Comparison of ENCODE assay signal across 8 cellular contexts in genomic region chr19:48795055-48795854, GRCh38. TPM values are rescaled to one million over a fixed set of nuclear protein-coding genes. Genes with fewer than 3 reads are reported as not detected.
A peak's percentile ranks its signal among the peaks of the same experiment; 100 is the strongest.
DNase-seq lines count a peak whose midpoint lies in the region; ATAC-seq and TF ChIP-seq lines count a peak whose summit lies in the region.

No MANE protein-coding gene starts in this region.

- intact Hi-C loops in adrenal gland (cut with DNase I) = loop anchor here (2.0 to 5.0 kb wide), 4 partner anchors 38 to 177 kb away; no protein-coding TSS in a partner anchor
- intact Hi-C loops in heart left ventricle (cut with DNase I) = loop anchor here (1.0 to 10.0 kb wide), 11 partner anchors 18 to 180 kb away; partner anchors contain the start of genes FTL (in 2 of the 10), HSD17B14 (in 2 of the 10) and CA11 (in 1 of the 10)
- intact Hi-C loops in transverse colon (cut with DNase I; ENCODE audit: low total_unique reads) = loop anchor here (2.0 to 10.0 kb wide), 2 partner anchors 42 to 180 kb away; partner anchors contain the start of gene HSD17B14

- TF ChIP-seq EP300 in transverse colon (IDR thresholded peaks at IDR 0.05; ENCODE audit: low read depth) = no peak

- H3K4me1 ChIP-seq in adrenal gland (replicated peaks in 1 of 2) (peaks cover 0 to 11% of the 10 kb centered on the region in 2 donors), heart left ventricle (peaks cover 0 to 13% (median 7%) of the 10 kb centered on the region in 12 donors), transverse colon (peaks cover 0 to 15% (median 10%) of the 10 kb centered on the region in 4 donors)

- WGBS in adrenal gland, 4 donors = 0 to 3% (median 1%) methylated on average over 15 to 38 of the region's 38 CpGs
- WGBS in heart left ventricle, 4 donors = 2 to 4% (median 2%) methylated on average over 25 to 38 of the region's 38 CpGs
- 2% methylated on average over 19 to 31 of the region's 38 CpGs for WGBS in transverse colon (ENCODE audit: low coverage in 1 of 2), 2 donors

- no peaks in the 10 kb centered on the region for H3K9me3 ChIP-seq in adrenal gland (replicated peaks in 1 of 3)
- no peaks in the 10 kb centered on the region for H3K9me3 ChIP-seq in heart left ventricle
- H3K9me3 ChIP-seq in transverse colon = no peaks in the 10 kb centered on the region

- in situ Hi-C loops in transverse colon (cut with MboI; ENCODE audit: low pct_ligation_motif_present in 1 of 4, low pct_unique_long_range_greater_than_20kb in 1 of 4, low sequenced_read_pairs in 3 of 4) = no loop called here

- TF ChIP-seq CTCF in GM06990 (IDR thresholded peaks at IDR 0.05; ENCODE audit: insufficient read depth, low read length, poor library complexity, severe bottlenecking) (peak; percentile 93), adrenal gland (IDR thresholded peaks at IDR 0.05) (peak; percentile 85 to 99 (median 96)), heart left ventricle (IDR thresholded peaks at IDR 0.05) (peak; percentile 88 to 100 (median 98)), transverse colon (IDR thresholded peaks at IDR 0.05) (peak; percentile 92 to 99 (median 97))

- peak in 1 of 2 donors; percentile 12 for TF ChIP-seq POLR2A in adrenal gland (IDR thresholded peaks at IDR 0.05)
- peak in 1 of 2 donors; percentile 31 for TF ChIP-seq POLR2A in heart left ventricle (IDR thresholded peaks at IDR 0.05)
- TF ChIP-seq POLR2A in transverse colon (IDR thresholded peaks at IDR 0.05) = peak; percentile 24

- H3K36me3 ChIP-seq in GM06990 (ENCODE audit: control insufficient read depth, insufficient read depth, low read length) (no peaks in the 10 kb centered on the region; the same call in 1 of the 2 replicates), adrenal gland (replicated peaks in 1 of 2) (no peaks in the 10 kb centered on the region), heart left ventricle (peaks cover 0 to 5% (median 0%) of the 10 kb centered on the region in 9 donors), transverse colon (no peaks in the 10 kb centered on the region)

- H3K4me3 ChIP-seq in GM06990 (replicated peaks; ENCODE audit: low read depth, low read length) (peak overlapping the region; percentile 62), adrenal gland (peak overlapping the region in 2 of 4 donors; percentile 7 to 28), heart left ventricle (peak overlapping the region in 11 of 12 donors; percentile 24 to 74 (median 57)), transverse colon (peak overlapping the region in 3 of 4 donors; percentile 24 to 56 (median 41))

- DNase-seq in GM06990 (ENCODE audit: extremely low read depth, insufficient read length) (peak; percentile 88), NCI-H1417 (lab: John Stamatoyannopoulos, UW) (peak; percentile 87 to 97 (median 95)), T follicular helper cell (ENCODE audit: low read depth) (peak; percentile 76), adrenal gland (peak; percentile 91 to 98 (median 95)), heart left ventricle (peak; percentile 92 to 95 (median 94)), pons (ENCODE audit: low spot score) (peak; percentile 95), transverse colon (peak; percentile 91)

- H3K27me3 ChIP-seq in GM06990 (replicated peaks; ENCODE audit: control insufficient read depth, insufficient read depth, low read length) = no peaks in the 10 kb centered on the region
- no peaks in the 10 kb centered on the region for H3K27me3 ChIP-seq in adrenal gland
- no peaks in the 10 kb centered on the region for H3K27me3 ChIP-seq in heart left ventricle
- H3K27me3 ChIP-seq in transverse colon = no peaks in the 10 kb centered on the region

- ATAC-seq in HG02678 (IDR thresholded peaks at IDR 0.05; ENCODE audit: unreplicated experiment) = peak; percentile 84
- peak; percentile 98 to 99 (median 99) for ATAC-seq in heart left ventricle

- H3K27ac ChIP-seq in adrenal gland (peak overlapping the region; percentile 26 to 93 (median 77)), heart left ventricle (peak overlapping the region; percentile 7 to 91 (median 74)), transverse colon (peak overlapping the region; percentile 72 to 88 (median 78))

RNA-seq across cellular contexts. Expression of gene BCAT2, which starts 15.6 kb away (rescaled TPM):
- total RNA-seq in adrenal gland (100 to 1,000 TPM in 7 of 8 donors, 10 to 100 TPM in 1; 81.9 to 163 (median 117) TPM), heart left ventricle (100 to 1,000 TPM in 1 of 9 donors, 10 to 100 TPM in 8; 39.8 to 103 (median 61.7) TPM), transverse colon (10 to 100 TPM; 32.4 to 51.5 (median 42.8) TPM)
- polyA plus RNA-seq in adrenal gland (100 to 1,000 TPM in 1 of 3 donors, 10 to 100 TPM in 2; 82.9 to 114 (median 87.6) TPM), heart left ventricle (10 to 100 TPM; 62.5 to 84.7 TPM)

RNA-seq across cellular contexts. Expression of gene FGF21, which starts 39.9 kb away (rescaled TPM):
- not detected for total RNA-seq in adrenal gland
- not detected for polyA plus RNA-seq in adrenal gland
- not detected for total RNA-seq in heart left ventricle
- polyA plus RNA-seq in heart left ventricle = not detected
- not detected for total RNA-seq in transverse colon

RNA-seq across cellular contexts. Expression of gene HSD17B14, which starts 41.0 kb away (rescaled TPM):
- 10 to 100 TPM; 33.0 to 63.0 (median 40.6) TPM for total RNA-seq in adrenal gland
- 100 to 1,000 TPM in 2 of 3 donors, 1 to 10 TPM in 1; 7.4 to 178 (median 135) TPM for polyA plus RNA-seq in adrenal gland
- 1 to 10 TPM in 8 of 9 donors, not detected in 1; 1.2 to 5.4 (median 3.3) TPM for total RNA-seq in heart left ventricle
- 1 to 10 TPM; 1.6 to 2.7 TPM for polyA plus RNA-seq in heart left ventricle
- total RNA-seq in transverse colon = 10 to 100 TPM in 1 of 4 donors, 1 to 10 TPM in 3; 3.5 to 15.1 (median 5.4) TPM

RNA-seq across cellular contexts. Expression of gene FUT1, which starts 42.8 kb away (rescaled TPM):
- total RNA-seq in adrenal gland = 1 to 10 TPM; 1.4 to 4.5 (median 2.4) TPM
- polyA plus RNA-seq in adrenal gland = 1 to 10 TPM; 1.2 to 1.9 (median 1.7) TPM
- total RNA-seq in heart left ventricle = 1 to 10 TPM; 1.8 to 6.2 (median 2.7) TPM
- 1 to 10 TPM; 2.3 to 3.0 TPM for polyA plus RNA-seq in heart left ventricle
- under 1 TPM; 0.27 to 1.00 (median 0.58) TPM for total RNA-seq in transverse colon

RNA-seq across cellular contexts. Expression of gene IZUMO1, which starts 48.5 kb away (rescaled TPM):
- total RNA-seq in adrenal gland (1 to 10 TPM in 3 of 8 donors, under 1 TPM in 2, not detected in 3; 0.70 to 2.9 (median 1.8) TPM), heart left ventricle (under 1 TPM; 0.13 to 0.56 (median 0.42) TPM), transverse colon (not detected)
- polyA plus RNA-seq in adrenal gland (1 to 10 TPM in 2 of 3 donors, under 1 TPM in 1; 0.59 to 1.2 (median 1.2) TPM), heart left ventricle (under 1 TPM; 0.53 to 0.93 TPM)
